Comparison of ENCODE assay signal across 15 cellular contexts in genomic region chr2:60468390-60469085, GRCh38.
DNase-seq lines count a peak whose midpoint lies in the region; ATAC-seq and TF ChIP-seq lines count a peak whose summit lies in the region.
"Had no signal": no experiment of that assay in that cellular context is flagged by ENCODE, and none has a peak within 500 bp of the region (broad histone marks: within the 10 kb centered on the region; RNA-seq: fewer than 3 reads in every experiment).

No MANE protein-coding gene starts in this region.

- no peaks in the 10 kb centered on the region for H3K9me3 Mint-ChIP-seq in T-cell
- H3K9me3 Mint-ChIP-seq: activated T-cell treated with anti-CD3 and anti-CD28 coated beads, Interleukin-2, amount 50 U/mL, for 72 hours; CD8-positive, alpha-beta T cell; central memory CD8-positive, alpha-beta T cell had no signal

- peak overlapping the region; percentile 56 for H3K27ac ChIP-seq in SK-N-MC

- no peak overlapping the region for H3K9ac ChIP-seq in SK-N-MC (ENCODE audit: insufficient read length)

- no peak overlapping the region for H3K27ac Mint-ChIP-seq in T-cell
- H3K27ac Mint-ChIP-seq: activated T-cell treated with anti-CD3 and anti-CD28 coated beads, Interleukin-2, amount 50 U/mL, for 72 hours; CD8-positive, alpha-beta T cell had no signal

- no peaks in the 10 kb centered on the region for H3K36me3 Mint-ChIP-seq in T-cell
- H3K36me3 Mint-ChIP-seq: CD8-positive, alpha-beta T cell had no signal

- CTCF ChIA-PET in T-cell (lab: Charles Lee): no interaction called here

- H3K4me3 Mint-ChIP-seq in T-cell: no peak overlapping the region
- H3K4me3 Mint-ChIP-seq: activated T-cell treated with anti-CD3 and anti-CD28 coated beads, Interleukin-2, amount 50 U/mL, for 72 hours; CD8-positive, alpha-beta T cell; central memory CD8-positive, alpha-beta T cell had no signal

- TF ChIP-seq CTCF in AG10803 (conservative IDR thresholded peaks at IDR 0.05; ENCODE audit: low read length): no peak
- TF ChIP-seq CTCF in fibroblast of villous mesenchyme (IDR thresholded peaks at IDR 0.05; ENCODE audit: insufficient read depth, low read depth, low read length): no peak

- no peaks in the 10 kb centered on the region for H3K27me3 Mint-ChIP-seq in T-cell

- no peaks in the 10 kb centered on the region for H3K9me3 ChIP-seq in SK-N-MC (ENCODE audit: low read depth, low read length)

- no peaks in the 10 kb centered on the region for H3K4me1 Mint-ChIP-seq in T-cell
- H3K4me1 Mint-ChIP-seq: central memory CD8-positive, alpha-beta T cell had no signal

- DNase-seq in AG10803 (ENCODE audit: low read depth) (peak; percentile 46), SK-N-MC (ENCODE audit: low read depth, low spot score) (no peak), fibroblast of villous mesenchyme (ENCODE audit: low read depth) (peak; percentile 42), T-cell (no peak), GF-D8 (lab: John Stamatoyannopoulos, UW) (no peak), NK-92 (lab: John Stamatoyannopoulos, UW; ENCODE audit: unreplicated experiment) (no peak)
- DNase-seq: activated T-cell treated with anti-CD3 and anti-CD28 coated beads, Interleukin-2, amount 50 U/mL, for 72 hours; CD8-positive, alpha-beta T cell; NCI-H187 treated with DMSO at 0.1 percent for 48 hours; occipital lobe; stimulated activated CD4-positive, alpha-beta T cell treated with anti-CD3 and anti-CD28 coated beads, Interleukin-2, amount 100 ng/mL, for 48 hours had no signal

- H3K4me3 ChIP-seq in AG10803 (ENCODE audit: low read length) (no peak overlapping the region), SK-N-MC (peak overlapping the region; percentile 21), fibroblast of villous mesenchyme (ENCODE audit: low read depth, low read length) (no peak overlapping the region)

- POLR2A ChIA-PET in T-cell (lab: Charles Lee): no interaction called here

- ATAC-seq in HG02642 (IDR thresholded peaks at IDR 0.05; ENCODE audit: poor library complexity, unreplicated experiment) (peak; percentile 50), GM19395 (IDR thresholded peaks at IDR 0.05; ENCODE audit: unreplicated experiment) (no peak), T-cell (replicated peaks in 1 of 4) (no peak)
- ATAC-seq: activated T-cell treated with anti-CD3 and anti-CD28 coated beads, Interleukin-2, amount 50 U/mL, for 72 hours; CD8-positive, alpha-beta T cell; Panc1 had no signal

- H3K36me3 ChIP-seq in SK-N-MC (ENCODE audit: insufficient read depth, low read length): no peaks in the 10 kb centered on the region

Comparison
In these comparisons a context has a peak if more than half of its experiments do, and no peak if none do; other contexts are left out.
1. DNase-seq: peak in AG10803 (single experiment) and fibroblast of villous mesenchyme (single experiment); none in SK-N-MC (single experiment), T-cell (0 of 34), GF-D8 (single experiment) and NK-92 (single experiment).